ENCODE assay signal across 9 cellular contexts in the genomic region with DNA sequence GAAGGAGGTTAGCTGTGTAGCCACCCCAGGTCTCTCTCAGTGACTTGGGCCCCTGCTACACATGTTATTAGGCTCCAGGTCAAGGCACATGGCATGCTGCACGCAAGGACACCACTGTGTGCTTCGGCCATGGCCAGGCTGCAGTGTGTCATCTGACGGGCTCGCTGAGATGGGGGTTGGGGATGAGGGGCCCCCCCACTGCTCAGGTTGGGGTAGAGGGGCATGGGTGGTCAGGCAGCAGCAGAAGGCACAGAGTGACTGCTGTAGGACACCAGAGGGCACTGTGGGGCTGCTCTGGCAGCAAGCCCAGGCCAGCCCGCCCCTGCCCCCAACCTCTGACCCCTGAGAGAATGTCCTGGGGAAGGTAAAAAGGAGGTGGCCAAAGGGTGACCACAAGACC. TPM values are rescaled to one million over a fixed set of nuclear protein-coding genes. Genes with fewer than 3 reads are reported as not detected.
DNase-seq lines count a peak whose midpoint lies in the region; ATAC-seq, FAIRE-seq and TF ChIP-seq lines count a peak whose summit lies in the region.
"Had no signal": no experiment of that assay in that cellular context is flagged by ENCODE, and none has a peak within 500 bp of the region (broad histone marks: within the 10 kb centered on the region; RNA-seq: fewer than 3 reads in every experiment).

No MANE protein-coding gene starts in this region.

- H3K4me1 Mint-ChIP-seq in activated CD8-positive, alpha-beta T cell treated with anti-CD3 and anti-CD28 coated beads, Interleukin-2, amount 10 ng/mL, durations not matched to agents 7 days and 5 days (ENCODE audit: low read depth): peaks cover 32% of the 10 kb centered on the region

- peak; percentile 43 for ATAC-seq in activated CD8-positive, alpha-beta T cell treated with anti-CD3 and anti-CD28 coated beads, Interleukin-2, amount 10 ng/mL, durations not matched to agents 7 days and 5 days
- ATAC-seq in GM19324 (IDR thresholded peaks at IDR 0.05; ENCODE audit: low FRiP score, unreplicated experiment) (no peak), HG03139 (IDR thresholded peaks at IDR 0.05; ENCODE audit: unreplicated experiment) (no peak)

- peaks cover 10% of the 10 kb centered on the region for H3K36me3 Mint-ChIP-seq in activated CD8-positive, alpha-beta T cell treated with anti-CD3 and anti-CD28 coated beads, Interleukin-2, amount 10 ng/mL, durations not matched to agents 7 days and 5 days (ENCODE audit: low read depth)

- no peaks in the 10 kb centered on the region for H3K9me3 Mint-ChIP-seq in activated CD8-positive, alpha-beta T cell treated with anti-CD3 and anti-CD28 coated beads, Interleukin-2, amount 10 ng/mL, durations not matched to agents 7 days and 5 days (ENCODE audit: insufficient read depth)
- H3K9me3 Mint-ChIP-seq: naive B cell had no signal

- CTCF ChIA-PET in activated CD8-positive, alpha-beta T cell treated with anti-CD3 and anti-CD28 coated beads, Interleukin-2, amount 10 ng/mL, durations not matched to agents 7 days and 5 days (lab: Charles Lee): interaction anchor here (0.6 to 6.7 kb wide), 17 partner anchors 8 to 377 kb away, joined by 3 to 38 read pairs (median 4); a partner anchor contains a TSS

- FAIRE-seq in GM19239 (lab: Jason Lieb, UNC): no peak

- H3K4me3 Mint-ChIP-seq in activated CD8-positive, alpha-beta T cell treated with anti-CD3 and anti-CD28 coated beads, Interleukin-2, amount 10 ng/mL, durations not matched to agents 7 days and 5 days: no peak overlapping the region

- no peaks in the 10 kb centered on the region for H3K27me3 Mint-ChIP-seq in activated CD8-positive, alpha-beta T cell treated with anti-CD3 and anti-CD28 coated beads, Interleukin-2, amount 10 ng/mL, durations not matched to agents 7 days and 5 days (ENCODE audit: low read depth)
- H3K27me3 Mint-ChIP-seq: naive B cell had no signal

- H3K27ac Mint-ChIP-seq in activated CD8-positive, alpha-beta T cell treated with anti-CD3 and anti-CD28 coated beads, Interleukin-2, amount 10 ng/mL, durations not matched to agents 7 days and 5 days: no peak overlapping the region

- POLR2A ChIA-PET in activated CD8-positive, alpha-beta T cell treated with anti-CD3 and anti-CD28 coated beads, Interleukin-2, amount 10 ng/mL, durations not matched to agents 7 days and 5 days (lab: Charles Lee): interaction anchor here (0.8 kb wide), 1 partner anchor 74 kb away, joined by 3 read pairs; a partner anchor contains a TSS

- DNase-seq in AG09319 (ENCODE audit: extremely low read depth, low read depth) (no peak), GM19239 (ENCODE audit: insufficient read length, low spot score) (peak; percentile 37), left kidney (ENCODE audit: low read depth, low spot score) (peak; percentile 36), NCI-H774 (lab: John Stamatoyannopoulos, UW) (no peak), NCI-H1930 (lab: John Stamatoyannopoulos, UW) (no peak)
- DNase-seq in activated CD8-positive, alpha-beta T cell treated with anti-CD3 and anti-CD28 coated beads, Interleukin-2, amount 10 ng/mL, durations not matched to agents 7 days and 5 days: peak; percentile 42

- TF ChIP-seq CTCF in AG09319 (IDR thresholded peaks at IDR 0.05; ENCODE audit: low read depth, low read length): peak; percentile 60

RNA-seq across cellular contexts. Expression of a gene that starts 32.2 kb away (rescaled TPM):
- total RNA-seq in activated CD8-positive, alpha-beta T cell treated with anti-CD3 and anti-CD28 coated beads, Interleukin-2, amount 10 ng/mL, durations not matched to agents 7 days and 5 days: 10 to 100 TPM; 26.7 to 33.5 TPM

RNA-seq across cellular contexts. Expression of a gene that starts 51.0 kb away (rescaled TPM):
- total RNA-seq in activated CD8-positive, alpha-beta T cell treated with anti-CD3 and anti-CD28 coated beads, Interleukin-2, amount 10 ng/mL, durations not matched to agents 7 days and 5 days: 100 to 1,000 TPM; 198 to 204 TPM

RNA-seq across cellular contexts. Expression of a gene that starts 51.7 kb away (rescaled TPM):
- 10 to 100 TPM; 20.8 to 22.3 TPM for total RNA-seq in activated CD8-positive, alpha-beta T cell treated with anti-CD3 and anti-CD28 coated beads, Interleukin-2, amount 10 ng/mL, durations not matched to agents 7 days and 5 days

Comparison
In these comparisons a context has a peak if more than half of its experiments do, and no peak if none do; other contexts are left out.
1. DNase-seq: peak in GM19239 (single experiment), activated CD8-positive, alpha-beta T cell treated with anti-CD3 and anti-CD28 coated beads, Interleukin-2, amount 10 ng/mL, durations not matched to agents 7 days and 5 days (single experiment) and left kidney (single experiment); none in AG09319 (single experiment), NCI-H774 (single experiment) and NCI-H1930 (0 of 2).